9 cellular contexts compared by ENCODE assay signal in the genomic region with DNA sequence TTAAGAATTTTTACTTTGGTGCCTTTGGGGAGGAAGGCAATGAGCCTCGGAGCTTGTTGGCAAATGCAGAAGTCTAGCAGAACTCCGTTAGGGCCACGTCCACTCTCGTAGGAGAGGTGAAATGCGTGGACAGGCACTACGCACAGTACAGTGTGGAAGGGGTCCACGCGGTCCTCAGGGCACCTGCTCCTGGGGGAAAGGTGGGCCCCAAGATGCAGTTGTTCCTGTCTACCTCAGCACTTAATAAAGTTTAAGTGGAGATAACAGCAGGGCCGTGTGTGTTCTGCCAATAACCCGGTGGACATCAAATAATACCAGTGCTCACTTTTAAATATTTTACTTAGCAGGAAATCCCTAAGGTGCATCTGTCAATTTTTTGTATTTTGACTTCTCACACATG. TPM values are rescaled to one million over a fixed set of nuclear protein-coding genes. Genes with fewer than 3 reads are reported as not detected.
DNase-seq lines count a peak whose midpoint lies in the region; ATAC-seq, FAIRE-seq and TF ChIP-seq lines count a peak whose summit lies in the region.
"Had no signal": no experiment of that assay in that cellular context is flagged by ENCODE, and none has a peak within 500 bp of the region (broad histone marks: within the 10 kb centered on the region; RNA-seq: fewer than 3 reads in every experiment).

No MANE protein-coding gene starts in this region.

- no peaks in the 10 kb centered on the region for H3K9me3 ChIP-seq in A549

- H3K4me1 Mint-ChIP-seq in HFFc6 (ENCODE audit: low read depth) (peaks cover 38% of the 10 kb centered on the region), brain (peaks cover 64% of the 10 kb centered on the region), mesothelial cell of epicardium (peaks cover 29% of the 10 kb centered on the region)

- no peak for ATAC-seq in A549
- no peak for ATAC-seq in GM21717 (IDR thresholded peaks at IDR 0.05; ENCODE audit: unreplicated experiment)
- no peak for ATAC-seq in HG03520 (IDR thresholded peaks at IDR 0.05; ENCODE audit: unreplicated experiment)

- H3K27me3 Mint-ChIP-seq in HFFc6 (ENCODE audit: insufficient read depth): no peaks in the 10 kb centered on the region
- H3K27me3 Mint-ChIP-seq in brain: peaks cover 10% of the 10 kb centered on the region
- peaks cover 16% of the 10 kb centered on the region for H3K27me3 Mint-ChIP-seq in mesothelial cell of epicardium (ENCODE audit: low read depth)

- H3K4me1 ChIP-seq in A549: peaks cover 24% of the 10 kb centered on the region

- POLR2A ChIA-PET in A549 (lab: Yijun Ruan, JAX): no interaction called here

- CTCF ChIA-PET in A549 (lab: Yijun Ruan, JAX): no interaction called here

- TF ChIP-seq RAD21 in A549 (conservative IDR thresholded peaks at IDR 0.05 in 1 of 2, IDR thresholded peaks at IDR 0.05 in 1 of 2): no peak

- no peak overlapping the region for H3K27ac ChIP-seq in A549

- peak overlapping the region; percentile 72; the same call in 1 of the 3 replicates for H3K4me3 ChIP-seq in A549

- WGBS in A549 (ENCODE audit: missing lambda C conversion rate): 91% methylated on average over 10 of the region's 10 CpGs

- H3K36me3 Mint-ChIP-seq in HFFc6 (ENCODE audit: low read depth): no peaks in the 10 kb centered on the region
- peaks cover 43% of the 10 kb centered on the region for H3K36me3 Mint-ChIP-seq in brain
- no peaks in the 10 kb centered on the region for H3K36me3 Mint-ChIP-seq in mesothelial cell of epicardium

- H3K4me3 Mint-ChIP-seq in HFFc6 (peak overlapping the region; percentile 87), brain (peak overlapping the region; percentile 91 to 99 (median 94)), mesothelial cell of epicardium (peak overlapping the region; percentile 76)

- peak overlapping the region; percentile 91 for H3K4me2 ChIP-seq in A549

- in situ Hi-C loops in G401 (cut with HindIII; ENCODE audit: low sequenced_read_pairs): no loop called here

- DNase-seq in A549 (ENCODE audit: low read depth in 1 of 2, low spot score in 1 of 2) (no peak), HFFc6 (no peak), mesothelial cell of epicardium (ENCODE audit: low spot score in 2 of 2, unreplicated experiment in 2 of 2) (no peak), G401 (ENCODE audit: low spot score) (no peak)
- DNase-seq in stimulated activated CD4-positive, alpha-beta T cell treated with anti-CD3 and anti-CD28 coated beads, Interleukin-4, amount 100 ng/mL, for 1 hour: no peak
- DNase-seq: GDM1 had no signal

- H3K9me3 Mint-ChIP-seq in HFFc6 (no peaks in the 10 kb centered on the region), brain (peaks cover 0 to 1% (median 0%) of the 10 kb centered on the region in 5 experiments), mesothelial cell of epicardium (no peaks in the 10 kb centered on the region)

- H3K27ac Mint-ChIP-seq in HFFc6 (peak overlapping the region; percentile 13), brain (peak overlapping the region; percentile 80 to 94 (median 91)), mesothelial cell of epicardium (peak overlapping the region; percentile 51)

- TF ChIP-seq POLR2A in A549 (IDR thresholded peaks at IDR 0.05; ENCODE audit: low read length): no peak

- no peak for TF ChIP-seq CTCF in A549 (IDR thresholded peaks at IDR 0.05)
- TF ChIP-seq CTCF in HFFc6 (IDR thresholded peaks at IDR 0.05): no peak
- no peak for TF ChIP-seq CTCF in brain (conservative IDR thresholded peaks at IDR 0.05)
- TF ChIP-seq CTCF in mesothelial cell of epicardium (IDR thresholded peaks at IDR 0.05; ENCODE audit: unreplicated experiment): no peak

- FAIRE-seq in A549 (lab: Jason Lieb, UNC): no peak

- no peak for TF ChIP-seq EP300 in A549 (IDR thresholded peaks at IDR 0.05)

TF ChIP-seq in A549, 52 proteins besides CTCF, POLR2A, EP300 and RAD21:
- no peak for TF ChIP-seq FOSL2 (IDR thresholded peaks at IDR 0.05)
- TF ChIP-seq FOSL2 (CRISPR knock-in tag; IDR thresholded peaks at IDR 0.05): no peak
- no peak for TF ChIP-seq RCOR1 (IDR thresholded peaks at IDR 0.05; ENCODE audit: low read depth, low read length)
- TF ChIP-seq RARB (CRISPR knock-in tag; IDR thresholded peaks at IDR 0.05): no peak
- TF ChIP-seq MAFK (IDR thresholded peaks at IDR 0.05; ENCODE audit: partially characterized antibody): peak; percentile 5

RNA-seq across cellular contexts. Expression of a gene that starts 1.8 kb away (rescaled TPM):
- polyA plus RNA-seq in A549 (2011; rRNA removed) (6.7 and 9.7 TPM in 2 replicates), A549 (2017; fragmentation: RNase III; extraction: RNeasy Plus Mini Kit Qiagen cat#74134 plus additional on column Dnase treatment) (18.0 to 19.1 TPM (median 18.4 TPM) in 3 replicates), brain (ENCODE audit: insufficient read depth, low read depth, low replicate concordance) (39.2 TPM)
- 17.3 and 21.6 TPM in 2 replicates for polyA plus RNA-seq in A549 (2012; cell fraction: cytosol; rRNA removed)
- polyA plus RNA-seq in A549 (2012; cell fraction: nucleus; rRNA removed): 51.0 and 56.1 TPM in 2 replicates
- polyA minus RNA-seq in A549 (2011; rRNA and poly(A)+ RNA removed): 6.0 and 7.3 TPM in 2 replicates
- 10 to 100 TPM; 30.3 to 36.9 (median 33.9) TPM for total RNA-seq in HFFc6 (2021; fragmentation: NEBNext Ultra II Directional; extraction: Animal tissue kit (Norgen Biotek cat#: 25700))
- 53.9 to 68.8 TPM (median 59.7 TPM) in 3 replicates for total RNA-seq in mesothelial cell of epicardium
- total RNA-seq in G401 (2014; rRNA removed; shearing (Covaris generic)): 33.8 and 39.3 TPM in 2 replicates

RNA-seq across cellular contexts. Expression of a gene that starts 25.6 kb away (rescaled TPM):
- polyA plus RNA-seq in A549 (2011; rRNA removed) (15.5 and 17.9 TPM in 2 replicates), A549 (2017; fragmentation: RNase III; extraction: RNeasy Plus Mini Kit Qiagen cat#74134 plus additional on column Dnase treatment) (31.0 to 38.0 TPM (median 34.2 TPM) in 3 replicates), brain (ENCODE audit: insufficient read depth, low read depth, low replicate concordance) (7.7 TPM)
- 40.9 and 56.0 TPM in 2 replicates for polyA plus RNA-seq in A549 (2012; cell fraction: cytosol; rRNA removed)
- polyA plus RNA-seq in A549 (2012; cell fraction: nucleus; rRNA removed): 154 and 183 TPM in 2 replicates
- polyA minus RNA-seq in A549 (2011; rRNA and poly(A)+ RNA removed): 12.0 and 14.1 TPM in 2 replicates
- 10 to 100 TPM; 14.0 to 20.3 (median 16.0) TPM for total RNA-seq in HFFc6 (2021; fragmentation: NEBNext Ultra II Directional; extraction: Animal tissue kit (Norgen Biotek cat#: 25700))
- 29.3 to 35.4 TPM (median 31.2 TPM) in 3 replicates for total RNA-seq in mesothelial cell of epicardium
- 13.0 and 13.7 TPM in 2 replicates for total RNA-seq in G401 (2014; rRNA removed; shearing (Covaris generic))

RNA-seq across cellular contexts. Expression of a gene that starts 30.3 kb away (rescaled TPM):
- polyA plus RNA-seq in A549 (2011; rRNA removed) (229 and 239 TPM in 2 replicates), A549 (2017; fragmentation: RNase III; extraction: RNeasy Plus Mini Kit Qiagen cat#74134 plus additional on column Dnase treatment) (301 to 349 TPM (median 339 TPM) in 3 replicates), brain (ENCODE audit: insufficient read depth, low read depth, low replicate concordance) (61.3 TPM)
- polyA plus RNA-seq in A549 (2012; cell fraction: cytosol; rRNA removed): 926 and 1,068 TPM in 2 replicates
- 529 and 596 TPM in 2 replicates for polyA plus RNA-seq in A549 (2012; cell fraction: nucleus; rRNA removed)
- 134 and 168 TPM in 2 replicates for polyA minus RNA-seq in A549 (2011; rRNA and poly(A)+ RNA removed)
- total RNA-seq in HFFc6 (2021; fragmentation: NEBNext Ultra II Directional; extraction: Animal tissue kit (Norgen Biotek cat#: 25700)): 100 to 1,000 TPM; 153 to 276 (median 158) TPM
- total RNA-seq in mesothelial cell of epicardium: 252 to 258 TPM (median 253 TPM) in 3 replicates
- total RNA-seq in G401 (2014; rRNA removed; shearing (Covaris generic)): 312 and 362 TPM in 2 replicates

RNA-seq across cellular contexts. Expression of a gene that starts 45.5 kb away (rescaled TPM):
- polyA plus RNA-seq in A549 (2011; rRNA removed) (25.9 and 36.0 TPM in 2 replicates), A549 (2017; fragmentation: RNase III; extraction: RNeasy Plus Mini Kit Qiagen cat#74134 plus additional on column Dnase treatment) (32.3 to 38.1 TPM (median 36.2 TPM) in 3 replicates), brain (ENCODE audit: insufficient read depth, low read depth, low replicate concordance) (28.1 TPM)
- polyA plus RNA-seq in A549 (2012; cell fraction: cytosol; rRNA removed): 62.1 and 83.7 TPM in 2 replicates
- polyA plus RNA-seq in A549 (2012; cell fraction: nucleus; rRNA removed): 177 and 238 TPM in 2 replicates
- 50.0 and 58.6 TPM in 2 replicates for polyA minus RNA-seq in A549 (2011; rRNA and poly(A)+ RNA removed)
- 10 to 100 TPM; 50.6 to 69.7 (median 59.7) TPM for total RNA-seq in HFFc6 (2021; fragmentation: NEBNext Ultra II Directional; extraction: Animal tissue kit (Norgen Biotek cat#: 25700))
- 48.6 to 51.4 TPM (median 49.0 TPM) in 3 replicates for total RNA-seq in mesothelial cell of epicardium
- 53.0 and 60.8 TPM in 2 replicates for total RNA-seq in G401 (2014; rRNA removed; shearing (Covaris generic))

RNA-seq across cellular contexts. Expression of a gene that starts 57.0 kb away (rescaled TPM):
- polyA plus RNA-seq in A549 (2011; rRNA removed) (115 and 130 TPM in 2 replicates), A549 (2017; fragmentation: RNase III; extraction: RNeasy Plus Mini Kit Qiagen cat#74134 plus additional on column Dnase treatment) (139 to 144 TPM (median 139 TPM) in 3 replicates), brain (ENCODE audit: insufficient read depth, low read depth, low replicate concordance) (147 TPM)
- polyA plus RNA-seq in A549 (2012; cell fraction: cytosol; rRNA removed): 235 and 249 TPM in 2 replicates
- 164 and 216 TPM in 2 replicates for polyA plus RNA-seq in A549 (2012; cell fraction: nucleus; rRNA removed)
- 56.3 and 61.4 TPM in 2 replicates for polyA minus RNA-seq in A549 (2011; rRNA and poly(A)+ RNA removed)
- total RNA-seq in HFFc6 (2021; fragmentation: NEBNext Ultra II Directional; extraction: Animal tissue kit (Norgen Biotek cat#: 25700)): 100 to 1,000 TPM; 105 to 131 (median 129) TPM
- 75.3 to 75.9 TPM (median 75.9 TPM) in 3 replicates for total RNA-seq in mesothelial cell of epicardium
- total RNA-seq in G401 (2014; rRNA removed; shearing (Covaris generic)): 250 and 260 TPM in 2 replicates

Comparison
In these comparisons a context has a peak if more than half of its experiments do, and no peak if none do; other contexts are left out.
1. H3K27ac Mint-ChIP-seq: peak in every context shown above with its lines; median percentile 91 in brain; 51 in mesothelial cell of epicardium; 13 in HFFc6.